Comparison of ENCODE assay signal across 15 cellular contexts in the genomic region with DNA sequence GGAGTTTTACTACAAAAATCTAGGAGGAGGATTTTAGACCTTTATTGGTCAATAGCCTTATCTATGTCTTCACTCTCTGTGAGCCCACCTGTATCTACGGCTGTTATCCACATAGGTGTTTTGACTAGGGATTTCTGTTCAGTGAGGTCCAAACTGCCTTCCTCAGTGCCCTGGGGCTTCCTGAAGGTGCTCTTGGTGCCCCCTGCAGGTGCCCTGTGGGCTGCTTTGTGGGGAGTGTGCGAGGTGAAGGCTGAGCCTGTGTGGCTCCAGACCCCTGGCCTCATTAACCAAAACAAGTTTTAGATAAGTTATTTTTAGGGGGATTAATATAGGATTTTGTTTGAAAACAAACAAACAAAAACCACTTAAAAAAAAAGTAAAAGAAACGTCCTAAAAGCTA.
DNase-seq lines count a peak whose midpoint lies in the region; ATAC-seq and TF ChIP-seq lines count a peak whose summit lies in the region.
"Had no signal": no experiment of that assay in that cellular context is flagged by ENCODE, and none has a peak within 500 bp of the region (broad histone marks: within the 10 kb centered on the region; RNA-seq: fewer than 3 reads in every experiment).

No MANE protein-coding gene starts in this region.

- no peak overlapping the region for H2BK5ac ChIP-seq in mesenchymal stem cell (ENCODE audit: low read depth, low read length, poor library complexity, severe bottlenecking)

- H3K79me1 ChIP-seq in mesenchymal stem cell (replicated peaks; ENCODE audit: low read length, poor library complexity, severe bottlenecking) = no peaks in the 10 kb centered on the region

- H3K4me3 Mint-ChIP-seq in activated CD8-positive, alpha-beta T cell treated with anti-CD3 and anti-CD28 coated beads for 36 hours = no peak overlapping the region

- DNase-seq in activated CD8-positive, alpha-beta T cell treated with anti-CD3 and anti-CD28 coated beads for 36 hours = peak; percentile 7
- DNase-seq in mesenchymal stem cell (no peak), kidney glomerular epithelial cell (lab: John Stamatoyannopoulos, UW) (no peak), inferior parietal cortex (ENCODE audit: extremely low spot score) (no peak), foreskin fibroblast (no peak)
- DNase-seq: activated CD4-positive, CD25-positive, alpha-beta regulatory T cell; activated naive CD4-positive, alpha-beta T cell; mammary epithelial cell; NCI-H1417 treated with DMSO at 0.1 percent for 48 hours had no signal

- whole genome bisulfite sequencing in mesenchymal stem cell = 77% methylated on average over 2 of the region's 3 CpGs

- H3K4me1 ChIP-seq in DOHH2 (ENCODE audit: control insufficient read depth, low read length) (no peaks in the 10 kb centered on the region), mesenchymal stem cell (ENCODE audit: control insufficient read depth, insufficient read depth, low read depth, low read length) (no peaks in the 10 kb centered on the region)
- H3K4me1 ChIP-seq: tibial nerve had no signal

- CTCF ChIA-PET in activated CD8-positive, alpha-beta T cell treated with anti-CD3 and anti-CD28 coated beads for 36 hours (lab: Charles Lee) = no interaction called here

- H3K4me3 ChIP-seq in DOHH2 (ENCODE audit: low read length) (no peak overlapping the region), mesenchymal stem cell (ENCODE audit: insufficient read depth in 1 of 2, low read depth in 1 of 2, low read length in 2 of 2) (no peak overlapping the region), foreskin fibroblast (ENCODE audit: low read depth in 1 of 2, low read length in 2 of 2) (no peak overlapping the region)
- H3K4me3 ChIP-seq: coronary artery, tibial nerve had no signal

- peaks cover 11% of the 10 kb centered on the region for H3K27me3 Mint-ChIP-seq in activated CD8-positive, alpha-beta T cell treated with anti-CD3 and anti-CD28 coated beads for 36 hours

- H3K27ac ChIP-seq in DOHH2 (ENCODE audit: low read depth, low read length) = no peak overlapping the region
- no peak overlapping the region for H3K27ac ChIP-seq in mesenchymal stem cell (ENCODE audit: low read length, poor library complexity, severe bottlenecking)
- H3K27ac ChIP-seq: coronary artery, RWPE1, tibial nerve had no signal

- no peak overlapping the region for H3K18ac ChIP-seq in mesenchymal stem cell (ENCODE audit: low read depth in 1 of 2, low read length in 2 of 2)

- H3K79me2 ChIP-seq in DOHH2 (ENCODE audit: control insufficient read depth, low read length) = no peaks in the 10 kb centered on the region

- H2BK120ac ChIP-seq in mesenchymal stem cell (ENCODE audit: low read depth, low read length) = no peak overlapping the region

- no peaks in the 10 kb centered on the region for H3K9me2 ChIP-seq in DOHH2 (replicated peaks; ENCODE audit: control insufficient read depth, low read length)

- no peaks in the 10 kb centered on the region for H4K20me1 ChIP-seq in DOHH2 (ENCODE audit: control insufficient read depth, insufficient read depth, low read depth, low read length)

- H3K27me3 ChIP-seq in DOHH2 (ENCODE audit: control insufficient read depth, low read length) (peaks cover 9% of the 10 kb centered on the region), mesenchymal stem cell (ENCODE audit: control insufficient read depth in 1 of 2, insufficient read depth in 1 of 2, low read length in 2 of 2) (peaks cover 3 to 5% of the 10 kb centered on the region in 2 experiments)
- H3K27me3 ChIP-seq: tibial nerve had no signal

- H3K4me2 ChIP-seq in DOHH2 (ENCODE audit: low read length) (no peak overlapping the region), mesenchymal stem cell (ENCODE audit: low read length, poor library complexity, severe bottlenecking) (no peak overlapping the region)

- H3K9me3 Mint-ChIP-seq in activated CD8-positive, alpha-beta T cell treated with anti-CD3 and anti-CD28 coated beads for 36 hours = no peaks in the 10 kb centered on the region

- H3K4me1 Mint-ChIP-seq in activated CD8-positive, alpha-beta T cell treated with anti-CD3 and anti-CD28 coated beads for 36 hours (ENCODE audit: low read depth) = peaks cover 2% of the 10 kb centered on the region

- no peak overlapping the region for H2AFZ ChIP-seq in mesenchymal stem cell (ENCODE audit: low read depth, low read length)

- H3K9ac ChIP-seq in mesenchymal stem cell (ENCODE audit: low read length) = no peak overlapping the region

- no peaks in the 10 kb centered on the region for H3K36me3 ChIP-seq in DOHH2 (ENCODE audit: control insufficient read depth, low read length)
- H3K36me3 ChIP-seq in mesenchymal stem cell (ENCODE audit: control insufficient read depth in 1 of 2, insufficient read depth in 2 of 2, low read depth in 1 of 2, low read length in 2 of 2) = no peaks in the 10 kb centered on the region
- H3K36me3 ChIP-seq: tibial nerve had no signal

- no peaks in the 10 kb centered on the region for H3F3A ChIP-seq in DOHH2 (ENCODE audit: control insufficient read depth, insufficient read depth)

- H4K91ac ChIP-seq in mesenchymal stem cell (ENCODE audit: low read length) = no peak overlapping the region

- no peak for ATAC-seq in activated CD8-positive, alpha-beta T cell treated with anti-CD3 and anti-CD28 coated beads for 36 hours
- ATAC-seq in HG03469 (IDR thresholded peaks at IDR 0.05; ENCODE audit: unreplicated experiment) = no peak

- H2BK15ac ChIP-seq in mesenchymal stem cell (ENCODE audit: low read depth, poor library complexity, severe bottlenecking) = peak overlapping the region; percentile 23

- TF ChIP-seq CTCF in DOHH2 (IDR thresholded peaks at IDR 0.05; ENCODE audit: low read depth, low read length, poor library complexity, severe bottlenecking) (peak; percentile 52), LNCAP (IDR thresholded peaks at IDR 0.05) (peak; percentile 38; the same call in 1 of the 2 replicates), foreskin fibroblast (IDR thresholded peaks at IDR 0.05; ENCODE audit: low read depth, low read length) (no peak)
- peak; percentile 23 for TF ChIP-seq CTCF in activated CD8-positive, alpha-beta T cell treated with anti-CD3 and anti-CD28 coated beads for 36 hours (IDR thresholded peaks at IDR 0.05)

- POLR2A ChIA-PET in activated CD8-positive, alpha-beta T cell treated with anti-CD3 and anti-CD28 coated beads for 36 hours (lab: Charles Lee) = no interaction called here

- H3K36me3 Mint-ChIP-seq in activated CD8-positive, alpha-beta T cell treated with anti-CD3 and anti-CD28 coated beads for 36 hours (ENCODE audit: low read depth) = no peaks in the 10 kb centered on the region

- no peak overlapping the region for H3K23ac ChIP-seq in mesenchymal stem cell (ENCODE audit: low read length in 2 of 2)

- H2BK12ac ChIP-seq in mesenchymal stem cell (ENCODE audit: low read length in 2 of 2) = no peak overlapping the region

- intact Hi-C loops in activated CD8-positive, alpha-beta T cell treated with anti-CD3 and anti-CD28 coated beads for 36 hours (cut with micrococcal nuclease) = no loop called here

- H4K8ac ChIP-seq in mesenchymal stem cell (ENCODE audit: low read length) = peak overlapping the region; percentile 60

- H3K27ac Mint-ChIP-seq in activated CD8-positive, alpha-beta T cell treated with anti-CD3 and anti-CD28 coated beads for 36 hours = no peak overlapping the region

- no peak overlapping the region for H3K14ac ChIP-seq in mesenchymal stem cell (ENCODE audit: low read length in 2 of 2)

- H3K9me3 ChIP-seq in DOHH2 (ENCODE audit: control insufficient read depth, insufficient read depth, low read length) (no peaks in the 10 kb centered on the region), mesenchymal stem cell (ENCODE audit: control insufficient read depth, low read length) (no peaks in the 10 kb centered on the region)

- H2AK5ac ChIP-seq in mesenchymal stem cell (ENCODE audit: low read length, severe bottlenecking) = no peak overlapping the region

- no peak overlapping the region for H3K4ac ChIP-seq in mesenchymal stem cell (ENCODE audit: low read depth in 1 of 2, low read length in 2 of 2)
